In the genomic region with DNA sequence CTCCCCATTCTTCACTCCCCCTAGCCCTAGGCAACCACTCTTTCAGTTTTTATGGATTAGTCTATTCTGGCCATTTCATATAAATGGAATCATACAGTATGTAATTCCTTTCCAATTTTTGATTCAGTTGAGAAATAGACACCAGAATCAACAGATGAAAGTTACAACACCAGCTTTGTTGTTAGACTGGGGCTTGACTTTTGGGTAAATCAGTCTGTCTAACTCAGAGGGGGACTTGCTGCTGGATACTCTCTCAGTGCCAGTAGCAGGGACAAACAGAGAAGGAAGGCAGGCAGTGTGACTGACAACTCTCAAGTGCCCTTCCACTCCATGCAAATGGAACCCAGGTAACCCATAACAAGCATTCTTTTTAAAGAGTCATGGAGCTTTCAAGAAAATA, we compare ENCODE assay signal across 39 cellular contexts.
"Had no signal": no experiment of that assay in that cellular context is flagged by ENCODE, and none has a peak within 500 bp of the region (broad histone marks: within the 10 kb centered on the region; RNA-seq: fewer than 3 reads in every experiment).

No MANE protein-coding gene starts in this region.

- FAIRE-seq: astrocyte, TTC549 had no signal

- DNase-seq: activated B cell treated with CpG ODN at 0.5 μM for 24 hours; activated CD4-positive, alpha-beta memory T cell treated with anti-CD3 and anti-CD28 coated beads for 36 hours; activated CD4-positive, alpha-beta T cell treated with anti-CD3 and anti-CD28 coated beads for 4 hours; activated CD4-positive, alpha-beta T cell treated with anti-CD3 and anti-CD28 coated beads, Interleukin-2, amount 10 ng/mL, durations not matched to agents 24 days and 14 days; activated CD4-positive, alpha-beta T cell treated with anti-CD3 and anti-CD28 coated beads, Interleukin-2, amount 50 U/mL, for 1 hour; activated CD4-positive, alpha-beta T cell treated with anti-CD3 and anti-CD28 coated beads, Interleukin-2, amount 50 U/mL, for 4 hours; activated CD4-positive, CD25-positive, alpha-beta regulatory T cell treated with anti-CD3 and anti-CD28 coated beads, Interleukin-2, amount 50 U/mL, for 72 hours; activated CD8-positive, alpha-beta memory T cell treated with anti-CD3 and anti-CD28 coated beads, Interleukin-2, amount 50 U/mL, for 4 hours; activated CD8-positive, alpha-beta T cell treated with anti-CD3 and anti-CD28 coated beads for 36 hours; activated effector memory CD4-positive, alpha-beta T cell treated with anti-CD3 and anti-CD28 coated beads, Interleukin-2, amount 50 U/mL, for 16 hours; activated gamma-delta T cell treated with Interleukin-2 at 50 U/mL for 16 hours; activated naive CD4-positive, alpha-beta T cell; activated naive CD4-positive, alpha-beta T cell treated with anti-CD3 and anti-CD28 coated beads for 36 hours; activated naive CD8-positive, alpha-beta T cell treated with anti-CD3 and anti-CD28 coated beads for 36 hours; activated T-cell treated with anti-CD3 and anti-CD28 coated beads for 4 hours; activated T-cell treated with anti-CD3 and anti-CD28 coated beads, Interleukin-2, amount 50 U/mL, for 1 hour; activated T-cell treated with anti-CD3 and anti-CD28 coated beads, Interleukin-2, amount 50 U/mL, for 4 hours; adrenal gland; amniotic stem cell; aorta; body of pancreas; brain microvascular endothelial cell; caudate nucleus; cerebellar nuclear complex; SW 1271; T-helper 1 cell; T-helper 2 cell; T-helper 9 cell had no signal

- H3K27ac Mint-ChIP-seq: activated B cell treated with CpG ODN at 0.5 μM for 24 hours; activated CD4-positive, alpha-beta memory T cell treated with anti-CD3 and anti-CD28 coated beads for 36 hours; activated CD4-positive, alpha-beta T cell treated with anti-CD3 and anti-CD28 coated beads, Interleukin-2, amount 10 ng/mL, durations not matched to agents 24 days and 14 days; activated CD8-positive, alpha-beta T cell treated with anti-CD3 and anti-CD28 coated beads for 36 hours; activated naive CD4-positive, alpha-beta T cell treated with anti-CD3 and anti-CD28 coated beads for 36 hours; activated naive CD8-positive, alpha-beta T cell treated with anti-CD3 and anti-CD28 coated beads for 36 hours; activated T-helper 1 cell treated with anti-CD3 and anti-CD28 coated beads, Interleukin-12 subunit alpha, Interleukin-12 subunit beta, Interleukin-2, Interleukin-4 antibody, amounts not matched to agents 30 ng/mL and 10 ng/mL and 1 ng/mL, durations not matched to agents 14 hours and 24 hours and 36 hours; activated T-helper 17 cell treated with anti-CD3 and anti-CD28 coated beads, Interleukin-2, amount 50 U/mL, for 72 hours; T-helper 1 cell treated with Interleukin-12 subunit alpha and Interleukin-12 subunit beta and Interleukin-4 antibody, amounts not matched to agents 30 μg/mL and 1 μg/mL, for 36 hours; T-helper 2 cell treated with Interferon-gamma antibody and Interleukin-4, amounts not matched to agents 5 μg/mL and 100 μg/mL, for 36 hours had no signal

- H3K9me3 Mint-ChIP-seq: activated B cell treated with CpG ODN at 0.5 μM for 24 hours; activated CD4-positive, alpha-beta memory T cell treated with anti-CD3 and anti-CD28 coated beads for 36 hours; activated CD4-positive, alpha-beta T cell treated with anti-CD3 and anti-CD28 coated beads, Interleukin-2, amount 10 ng/mL, durations not matched to agents 24 days and 14 days; activated CD8-positive, alpha-beta T cell treated with anti-CD3 and anti-CD28 coated beads for 36 hours; activated naive CD4-positive, alpha-beta T cell treated with anti-CD3 and anti-CD28 coated beads for 36 hours; activated naive CD4-positive, alpha-beta T cell treated with anti-CD3 and anti-CD28 coated beads, Interleukin-2, amount 50 U/mL, for 72 hours; activated naive CD8-positive, alpha-beta T cell treated with anti-CD3 and anti-CD28 coated beads for 36 hours; activated T-cell treated with anti-CD3 and anti-CD28 coated beads, Interleukin-2, amount 50 U/mL, for 4 hours; activated T-helper 1 cell treated with anti-CD3 and anti-CD28 coated beads, Interleukin-12 subunit alpha, Interleukin-12 subunit beta, Interleukin-2, Interleukin-4 antibody, amounts not matched to agents 30 ng/mL and 10 ng/mL and 1 ng/mL, durations not matched to agents 14 hours and 24 hours and 36 hours; activated T-helper 17 cell treated with anti-CD3 and anti-CD28 coated beads, Interleukin-2, amount 50 U/mL, for 72 hours; central memory CD8-positive, alpha-beta T cell; T-helper 1 cell treated with Interleukin-12 subunit alpha and Interleukin-12 subunit beta and Interleukin-4 antibody, amounts not matched to agents 30 μg/mL and 1 μg/mL, for 36 hours; T-helper 2 cell treated with Interferon-gamma antibody and Interleukin-4, amounts not matched to agents 5 μg/mL and 100 μg/mL, for 36 hours had no signal

- H3K27me3 ChIP-seq: adrenal gland, body of pancreas, brain microvascular endothelial cell, breast epithelium, cardiac muscle cell had no signal

- H3K36me3 ChIP-seq: brain microvascular endothelial cell, breast epithelium, cardiac muscle cell had no signal

- H3K36me3 Mint-ChIP-seq: activated naive CD4-positive, alpha-beta T cell treated with anti-CD3 and anti-CD28 coated beads, Interleukin-2, amount 50 U/mL, for 72 hours had no signal

- H3K4me3 Mint-ChIP-seq: activated B cell treated with CpG ODN at 0.5 μM for 24 hours; activated CD4-positive, alpha-beta memory T cell treated with anti-CD3 and anti-CD28 coated beads for 36 hours; activated CD4-positive, alpha-beta T cell treated with anti-CD3 and anti-CD28 coated beads, Interleukin-2, amount 10 ng/mL, durations not matched to agents 24 days and 14 days; activated CD8-positive, alpha-beta T cell treated with anti-CD3 and anti-CD28 coated beads for 36 hours; activated naive CD4-positive, alpha-beta T cell treated with anti-CD3 and anti-CD28 coated beads for 36 hours; activated naive CD8-positive, alpha-beta T cell treated with anti-CD3 and anti-CD28 coated beads for 36 hours; activated T-cell treated with anti-CD3 and anti-CD28 coated beads, Interleukin-2, amount 50 U/mL, for 4 hours; activated T-helper 1 cell treated with anti-CD3 and anti-CD28 coated beads, Interleukin-12 subunit alpha, Interleukin-12 subunit beta, Interleukin-2, Interleukin-4 antibody, amounts not matched to agents 30 ng/mL and 10 ng/mL and 1 ng/mL, durations not matched to agents 14 hours and 24 hours and 36 hours; activated T-helper 17 cell treated with anti-CD3 and anti-CD28 coated beads, Interleukin-2, amount 50 U/mL, for 72 hours; central memory CD8-positive, alpha-beta T cell; T-helper 1 cell treated with Interleukin-12 subunit alpha and Interleukin-12 subunit beta and Interleukin-4 antibody, amounts not matched to agents 30 μg/mL and 1 μg/mL, for 36 hours; T-helper 2 cell treated with Interferon-gamma antibody and Interleukin-4, amounts not matched to agents 5 μg/mL and 100 μg/mL, for 36 hours had no signal

- H3K4me1 ChIP-seq: adrenal gland, body of pancreas, breast epithelium had no signal

- ATAC-seq: activated CD8-positive, alpha-beta T cell treated with anti-CD3 and anti-CD28 coated beads for 36 hours; activated naive CD4-positive, alpha-beta T cell treated with anti-CD3 and anti-CD28 coated beads, Interleukin-2, amount 50 U/mL, for 72 hours; activated T-cell treated with anti-CD3 and anti-CD28 coated beads, Interleukin-2, amount 50 U/mL, for 4 hours; activated T-helper 17 cell treated with anti-CD3 and anti-CD28 coated beads, Interleukin-2, amount 50 U/mL, for 72 hours; body of pancreas had no signal

- H3K27ac ChIP-seq: adrenal gland, body of pancreas, brain microvascular endothelial cell, breast epithelium, cardiac muscle cell, VCaP had no signal

- H3K4me3 ChIP-seq: adrenal gland, body of pancreas, breast epithelium, cardiac muscle cell had no signal

- H3K9me3 ChIP-seq: adrenal gland, body of pancreas, breast epithelium had no signal

- H3K27me3 Mint-ChIP-seq: activated B cell treated with CpG ODN at 0.5 μM for 24 hours; activated CD4-positive, alpha-beta memory T cell treated with anti-CD3 and anti-CD28 coated beads for 36 hours; activated CD4-positive, alpha-beta T cell treated with anti-CD3 and anti-CD28 coated beads, Interleukin-2, amount 10 ng/mL, durations not matched to agents 24 days and 14 days; activated CD8-positive, alpha-beta T cell treated with anti-CD3 and anti-CD28 coated beads for 36 hours; activated naive CD8-positive, alpha-beta T cell treated with anti-CD3 and anti-CD28 coated beads for 36 hours; activated T-helper 17 cell treated with anti-CD3 and anti-CD28 coated beads, Interleukin-2, amount 50 U/mL, for 72 hours; central memory CD8-positive, alpha-beta T cell had no signal

- H3K4me1 Mint-ChIP-seq: activated B cell treated with CpG ODN at 0.5 μM for 24 hours; central memory CD8-positive, alpha-beta T cell had no signal
